In the genomic region with DNA sequence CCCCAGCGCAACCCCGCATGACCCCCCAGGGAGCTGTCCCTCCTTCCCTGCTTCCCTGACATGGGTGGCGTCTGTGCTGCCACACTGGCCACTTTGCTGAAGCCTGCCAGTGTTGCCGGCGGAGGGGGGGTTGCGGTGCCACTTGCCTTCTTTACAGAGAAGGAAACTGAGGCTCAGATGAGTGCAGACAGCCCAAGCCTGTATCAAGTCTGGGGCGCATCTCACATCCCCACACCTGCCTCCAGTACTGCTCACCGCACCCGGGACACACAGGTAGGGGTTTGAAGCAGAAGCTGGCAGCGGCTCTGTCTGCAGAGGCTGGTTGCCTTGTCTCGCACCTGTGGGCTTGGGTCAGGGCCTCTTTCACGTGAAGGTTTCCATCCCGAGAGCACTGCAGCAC, we compare ENCODE assay signal across 14 cellular contexts.
"Had no signal": no experiment of that assay in that cellular context is flagged by ENCODE, and none has a peak within 500 bp of the region (broad histone marks: within the 10 kb centered on the region; RNA-seq: fewer than 3 reads in every experiment).

No MANE protein-coding gene starts in this region.

- H3K27ac Mint-ChIP-seq: activated CD8-positive, alpha-beta memory T cell treated with anti-CD3 and anti-CD28 coated beads, Interleukin-2, amount 10 ng/mL, durations not matched to agents 7 days and 5 days; activated T-helper 2 cell treated with anti-CD3 and anti-CD28 coated beads, Interferon-gamma antibody, Interleukin-2, Interleukin-4, amounts not matched to agents 10 μg/mL and 5 μg/mL and 100 μg/mL, durations not matched to agents 14 hours and 24 hours and 36 hours; mesothelial cell of epicardium had no signal

- H3K36me3 Mint-ChIP-seq: activated CD8-positive, alpha-beta memory T cell treated with anti-CD3 and anti-CD28 coated beads, Interleukin-2, amount 10 ng/mL, durations not matched to agents 7 days and 5 days; mesothelial cell of epicardium had no signal

- H3K27me3 ChIP-seq: cardiac muscle cell, esophagus muscularis mucosa, upper lobe of left lung had no signal

- H3K4me1 ChIP-seq: parathyroid adenoma had no signal

- H3K4me3 Mint-ChIP-seq: activated CD8-positive, alpha-beta memory T cell treated with anti-CD3 and anti-CD28 coated beads, Interleukin-2, amount 10 ng/mL, durations not matched to agents 7 days and 5 days; mesothelial cell of epicardium had no signal

- H3K27ac ChIP-seq: cardiac muscle cell, esophagus muscularis mucosa, parathyroid adenoma, upper lobe of left lung, VCaP had no signal

- H3K4me3 ChIP-seq: cardiac muscle cell, esophagus muscularis mucosa, upper lobe of left lung had no signal

- H3K36me3 ChIP-seq: cardiac muscle cell, esophagus muscularis mucosa, upper lobe of left lung had no signal

- DNase-seq: activated CD4-positive, alpha-beta T cell treated with anti-CD3 and anti-CD28 coated beads, Interleukin-2, amount 50 U/mL, for 48 hours; activated CD8-positive, alpha-beta memory T cell treated with anti-CD3 and anti-CD28 coated beads, Interleukin-2, amount 10 ng/mL, durations not matched to agents 7 days and 5 days; activated naive CD4-positive, alpha-beta T cell treated with anti-CD3 and anti-CD28 coated beads, Interleukin-2, amount 50 U/mL, for 16 hours; activated T-cell treated with anti-CD3 and anti-CD28 coated beads, Interleukin-2, amount 50 U/mL, for 1 hour; retina; stimulated activated CD4-positive, alpha-beta T cell treated with anti-CD3 and anti-CD28 coated beads, Interleukin-4, amount 100 ng/mL, for 24 hours; stimulated activated naive CD4-positive, alpha-beta T cell treated with Interleukin-2 at 50 U/mL for 16 hours had no signal

- H3K9ac ChIP-seq: parathyroid adenoma had no signal

- ATAC-seq: activated CD8-positive, alpha-beta memory T cell treated with anti-CD3 and anti-CD28 coated beads, Interleukin-2, amount 10 ng/mL, durations not matched to agents 7 days and 5 days had no signal
